Comparison of ENCODE assay signal across 25 cellular contexts in the genomic region with DNA sequence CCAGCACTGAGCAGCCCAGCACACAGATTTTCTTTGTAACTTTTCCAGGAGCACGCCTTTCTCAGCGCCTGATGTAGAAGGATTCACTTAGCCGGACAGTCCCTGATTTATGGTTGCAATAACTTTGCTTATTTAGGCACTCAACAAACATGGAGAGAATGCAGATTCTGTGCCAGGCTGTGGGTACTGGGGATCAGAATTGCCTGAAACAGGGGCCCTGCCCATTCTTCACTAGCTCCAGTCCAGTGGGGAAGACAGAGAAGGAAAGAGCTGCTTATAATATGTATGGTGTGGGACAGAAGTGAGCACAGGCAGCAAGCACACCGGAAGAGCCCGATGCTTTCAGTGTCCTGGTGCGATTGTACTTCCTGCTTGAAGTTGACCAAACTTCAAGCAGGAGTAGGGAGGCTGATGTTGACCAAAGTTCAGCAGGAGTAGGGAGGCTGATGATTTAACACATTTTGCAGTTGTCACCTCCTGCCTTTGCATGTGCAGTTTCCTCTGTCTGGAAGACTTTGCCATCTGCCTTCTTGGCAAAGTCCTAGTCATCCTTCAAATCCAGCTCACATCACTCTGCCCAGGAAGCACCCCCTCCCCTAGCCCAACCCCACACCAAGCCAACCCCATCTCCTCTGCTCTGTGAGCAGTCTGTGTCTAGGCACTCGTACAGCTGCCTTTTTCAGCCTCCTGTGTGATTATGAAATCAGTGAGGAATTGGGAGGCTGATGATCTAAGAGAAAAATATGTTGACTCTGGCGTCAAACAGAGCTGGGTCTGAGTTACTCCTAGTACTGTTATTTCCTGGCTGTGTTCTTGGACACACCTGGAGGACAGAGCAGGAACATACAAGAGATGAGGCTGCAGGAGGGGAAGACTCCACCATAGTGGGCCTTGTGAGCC. TPM values are rescaled to one million over a fixed set of nuclear protein-coding genes. Genes with fewer than 3 reads are reported as not detected.
DNase-seq lines count a peak whose midpoint lies in the region; ATAC-seq and TF ChIP-seq lines count a peak whose summit lies in the region.
"Had no signal": no experiment of that assay in that cellular context is flagged by ENCODE, and none has a peak within 500 bp of the region (broad histone marks: within the 10 kb centered on the region; RNA-seq: fewer than 3 reads in every experiment).

No MANE protein-coding gene starts in this region.

- H3K4me3 ChIP-seq in gastroesophageal sphincter = no peak overlapping the region
- H3K4me3 ChIP-seq in testis = no peak overlapping the region
- H3K4me3 ChIP-seq: left ventricle myocardium inferior had no signal

- ATAC-seq in WTC11 (peak; percentile 48), gastroesophageal sphincter (peak; percentile 71), sciatic nerve (peak; percentile 64), HG03469 (IDR thresholded peaks at IDR 0.05; ENCODE audit: unreplicated experiment) (no peak)
- ATAC-seq in activated CD4-positive, alpha-beta T cell treated with anti-CD3 and anti-CD28 coated beads for 36 hours = no peak
- ATAC-seq: activated CD4-positive, CD25-positive, alpha-beta regulatory T cell treated with anti-CD3 and anti-CD28 coated beads, Interleukin-2, amount 50 U/mL, for 24 hours had no signal

- POLR2A ChIA-PET in WTC11 (lab: Charles Lee) = no interaction called here
- POLR2A ChIA-PET in activated CD4-positive, alpha-beta T cell treated with anti-CD3 and anti-CD28 coated beads for 36 hours (lab: Charles Lee) = no interaction called here

- CTCF ChIA-PET in WTC11 (lab: Charles Lee) = interaction anchor here (0.5 to 1.8 kb wide), 7 partner anchors 10 to 1855 kb away, joined by 3 to 5 read pairs (median 4); no protein-coding TSS in a partner anchor
- CTCF ChIA-PET in activated CD4-positive, alpha-beta T cell treated with anti-CD3 and anti-CD28 coated beads for 36 hours (lab: Charles Lee) = no interaction called here

- peaks cover 4 to 67% (median 22%) of the 10 kb centered on the region in 3 donors for H3K4me1 ChIP-seq in gastroesophageal sphincter
- no peaks in the 10 kb centered on the region for H3K4me1 ChIP-seq in testis
- H3K4me1 ChIP-seq: left ventricle myocardium inferior had no signal

- H3K27me3 Mint-ChIP-seq in WTC11 (ENCODE audit: low read depth) = no peaks in the 10 kb centered on the region; the same call in 1 of the 2 replicates
- H3K27me3 Mint-ChIP-seq in activated CD4-positive, alpha-beta T cell treated with anti-CD3 and anti-CD28 coated beads for 36 hours = peaks cover 14% of the 10 kb centered on the region

- 23 to 38% methylated on average over 3 to 8 of the region's 8 CpGs for WGBS in gastroesophageal sphincter (ENCODE audit: low coverage in 1 of 2), 2 donors
- 77 to 81% methylated on average over 8 of the region's 8 CpGs for WGBS in testis, 2 donors

- intact Hi-C loops in sciatic nerve (cut with DNase I) (no loop called here), testis (cut with DNase I; ENCODE audit: low total_unique reads) (no loop called here)
- intact Hi-C loops in activated CD4-positive, alpha-beta T cell treated with anti-CD3 and anti-CD28 coated beads for 36 hours (cut with DNase I, micrococcal nuclease) = loop anchor here in 1 of 2 experiments (10.0 kb wide), 1 partner anchor 205 kb away; no protein-coding TSS in a partner anchor

- H3K36me3 ChIP-seq in gastroesophageal sphincter = no peaks in the 10 kb centered on the region
- H3K36me3 ChIP-seq in testis (ENCODE audit: low read depth, missing control alignments) = no peaks in the 10 kb centered on the region
- H3K36me3 ChIP-seq: left ventricle myocardium inferior had no signal

- no peaks in the 10 kb centered on the region for H3K9me3 Mint-ChIP-seq in WTC11
- no peaks in the 10 kb centered on the region for H3K9me3 Mint-ChIP-seq in activated CD4-positive, alpha-beta T cell treated with anti-CD3 and anti-CD28 coated beads for 36 hours (ENCODE audit: low read depth)
- H3K9me3 Mint-ChIP-seq: H9 had no signal

- H3K27ac ChIP-seq in gastroesophageal sphincter (peak overlapping the region; percentile 4 to 84 (median 80)), testis (no peak overlapping the region)
- H3K27ac ChIP-seq: left ventricle myocardium inferior had no signal

- no peak overlapping the region for H3K27ac Mint-ChIP-seq in WTC11
- no peak overlapping the region for H3K27ac Mint-ChIP-seq in activated CD4-positive, alpha-beta T cell treated with anti-CD3 and anti-CD28 coated beads for 36 hours
- H3K27ac Mint-ChIP-seq: CD4-positive, alpha-beta memory T cell; H9 had no signal

- H3K27me3 ChIP-seq in gastroesophageal sphincter (no peaks in the 10 kb centered on the region), testis (no peaks in the 10 kb centered on the region)

- H3K4me3 Mint-ChIP-seq in WTC11 = no peak overlapping the region
- H3K4me3 Mint-ChIP-seq in activated CD4-positive, alpha-beta T cell treated with anti-CD3 and anti-CD28 coated beads for 36 hours = no peak overlapping the region
- H3K4me3 Mint-ChIP-seq: CD4-positive, alpha-beta memory T cell; H9 had no signal

- no peak for TF ChIP-seq POLR2A in gastroesophageal sphincter (IDR thresholded peaks at IDR 0.05)
- TF ChIP-seq POLR2A in testis (IDR thresholded peaks at IDR 0.05) = no peak

- no peaks in the 10 kb centered on the region for H3K36me3 Mint-ChIP-seq in WTC11
- no peaks in the 10 kb centered on the region for H3K36me3 Mint-ChIP-seq in activated CD4-positive, alpha-beta T cell treated with anti-CD3 and anti-CD28 coated beads for 36 hours (ENCODE audit: low read depth)
- H3K36me3 Mint-ChIP-seq: CD4-positive, alpha-beta memory T cell had no signal

- peak; percentile 37 for DNase-seq in AG20443 (ENCODE audit: low spot score)
- DNase-seq in WTC11 (ENCODE audit: low spot score) = no peak
- no peak for DNase-seq in sciatic nerve (ENCODE audit: low spot score)
- DNase-seq in testis = no peak
- no peak for DNase-seq in stimulated activated CD4-positive, alpha-beta T cell treated with anti-CD3 and anti-CD28 coated beads, Interleukin-1b, Interleukin-23, amount 100 ng/mL, for 48 hours
- DNase-seq in activated CD4-positive, alpha-beta T cell treated with anti-CD3 and anti-CD28 coated beads for 36 hours = no peak
- DNase-seq: activated CD8-positive, alpha-beta memory T cell treated with anti-CD3 and anti-CD28 coated beads for 24 hours; activated naive CD4-positive, alpha-beta T cell treated with anti-CD3 and anti-CD28 coated beads, Interleukin-2, amount 50 U/mL, for 16 hours; CD4-positive, alpha-beta memory T cell; cerebellar nuclear complex; DMS79; glutamatergic neuron; H9; left ventricle myocardium inferior; NCI-H1417; NCI-H2107; SK-N-SH; stimulated activated CD4-positive, alpha-beta T cell treated with anti-CD3 and anti-CD28 coated beads, Interleukin-12 subunit alpha, Interleukin-12 subunit beta, amount 100 ng/mL, for 4 hours; stimulated activated CD8-positive, alpha-beta memory T cell treated with anti-CD3 and anti-CD28 coated beads, Interleukin-4, amount 100 ng/mL, for 48 hours; T-helper 9 cell had no signal

- no peaks in the 10 kb centered on the region for H3K4me1 Mint-ChIP-seq in WTC11
- H3K4me1 Mint-ChIP-seq in activated CD4-positive, alpha-beta T cell treated with anti-CD3 and anti-CD28 coated beads for 36 hours = no peaks in the 10 kb centered on the region
- H3K4me1 Mint-ChIP-seq: CD4-positive, alpha-beta memory T cell; H9 had no signal

- TF ChIP-seq CTCF in WTC11 (IDR thresholded peaks at IDR 0.05) = no peak
- TF ChIP-seq CTCF in gastroesophageal sphincter (IDR thresholded peaks at IDR 0.05) = peak in 2 of 4 experiments; percentile 10 to 33
- no peak for TF ChIP-seq CTCF in testis (IDR thresholded peaks at IDR 0.05)

- no peak for TF ChIP-seq EP300 in gastroesophageal sphincter (IDR thresholded peaks at IDR 0.05)

- H3K9me3 ChIP-seq in gastroesophageal sphincter (no peaks in the 10 kb centered on the region), testis (no peaks in the 10 kb centered on the region)
- H3K9me3 ChIP-seq: left ventricle myocardium inferior, SK-N-SH had no signal

TF ChIP-seq in WTC11, 78 proteins besides CTCF, POLR2A, EP300 and RAD21 (continues in another document):
- TF ChIP-seq E2F5 (CRISPR knock-in tag; IDR thresholded peaks at IDR 0.05) (no peak), OVOL2 (CRISPR knock-in tag; IDR thresholded peaks at IDR 0.05; ENCODE audit: borderline replicate concordance) (no peak), IRF1 (CRISPR knock-in tag; IDR thresholded peaks at IDR 0.05) (no peak)
- TF ChIP-seq, protein P1, sequence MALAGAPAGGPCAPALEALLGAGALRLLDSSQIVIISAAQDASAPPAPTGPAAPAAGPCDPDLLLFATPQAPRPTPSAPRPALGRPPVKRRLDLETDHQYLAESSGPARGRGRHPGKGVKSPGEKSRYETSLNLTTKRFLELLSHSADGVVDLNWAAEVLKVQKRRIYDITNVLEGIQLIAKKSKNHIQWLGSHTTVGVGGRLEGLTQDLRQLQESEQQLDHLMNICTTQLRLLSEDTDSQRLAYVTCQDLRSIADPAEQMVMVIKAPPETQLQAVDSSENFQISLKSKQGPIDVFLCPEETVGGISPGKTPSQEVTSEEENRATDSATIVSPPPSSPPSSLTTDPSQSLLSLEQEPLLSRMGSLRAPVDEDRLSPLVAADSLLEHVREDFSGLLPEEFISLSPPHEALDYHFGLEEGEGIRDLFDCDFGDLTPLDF (CRISPR knock-in tag; IDR thresholded peaks at IDR 0.05) = no peak

RNA-seq across cellular contexts. Expression of gene PRIMA1, which starts 12.0 kb away (rescaled TPM):
- total RNA-seq in WTC11 (2021) (3.9 to 4.9 TPM (median 4.1 TPM) in 3 replicates), gastroesophageal sphincter (10 to 100 TPM; 14.0 to 28.8 (median 16.4) TPM), sciatic nerve (73.3 TPM), testis (1 to 10 TPM; 2.1 to 3.4 TPM)
- 7.3 TPM for polyA plus RNA-seq in testis (ENCODE audit: insufficient read depth, low read depth, low replicate concordance)
- total RNA-seq in activated CD4-positive, alpha-beta T cell treated with anti-CD3 and anti-CD28 coated beads for 36 hours = not detected
- total RNA-seq: astrocyte; CD4-positive, alpha-beta memory T cell; renal cortical epithelial cell had no signal
- polyA plus RNA-seq: CD4-positive, alpha-beta memory T cell had no signal

Comparison
In these comparisons a context has a peak if more than half of its experiments do, and no peak if none do; other contexts are left out.
1. ATAC-seq: peak in WTC11 (single experiment), gastroesophageal sphincter (single experiment) and sciatic nerve (single experiment); none in HG03469 (single experiment) and activated CD4-positive, alpha-beta T cell treated with anti-CD3 and anti-CD28 coated beads for 36 hours (single experiment).
2. H3K27ac ChIP-seq: peak in gastroesophageal sphincter (4 of 4); none in testis (0 of 2).